1 cellular context compared by ENCODE assay signal in the genomic region with DNA sequence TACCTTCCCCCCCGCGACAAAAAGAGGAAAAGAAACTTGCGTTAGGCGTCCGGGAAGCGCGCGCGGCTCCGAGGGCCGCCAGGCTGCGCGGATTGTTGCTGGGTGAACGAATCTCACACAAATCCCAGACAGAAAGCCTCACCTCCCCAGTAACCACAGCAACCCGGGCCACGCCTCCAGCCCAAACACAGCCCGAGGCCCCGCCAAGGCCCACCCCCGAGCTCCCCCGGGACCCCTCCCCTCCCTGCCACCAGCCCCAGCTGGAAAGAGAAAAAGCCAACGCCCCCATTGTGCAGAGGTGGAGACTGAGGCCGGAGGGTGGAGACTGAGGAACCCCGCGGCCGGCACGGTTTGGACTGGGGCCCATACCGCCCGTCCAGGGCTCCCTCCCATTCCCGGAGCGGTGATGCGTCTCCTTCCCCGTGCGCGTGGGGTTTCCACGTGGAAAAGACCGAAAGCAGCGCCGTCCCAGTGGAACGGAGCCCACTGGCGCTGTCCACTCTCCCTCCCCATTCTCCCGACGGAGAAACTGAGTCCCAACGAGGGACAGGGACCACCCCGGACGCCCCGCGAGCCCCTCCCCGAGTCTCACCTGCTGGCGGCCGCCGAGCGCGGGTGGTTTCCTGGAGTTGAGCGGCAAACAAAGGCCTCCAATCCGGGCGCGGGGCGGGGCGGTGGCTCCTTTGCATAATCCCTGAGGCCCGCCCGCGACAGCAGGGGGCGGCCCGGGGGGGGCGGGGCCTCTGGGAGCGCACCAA.
A peak's percentile ranks its signal among the peaks of the same experiment; 100 is the strongest.
TF ChIP-seq lines count a peak whose summit lies in the region.

No MANE protein-coding gene starts in this region.

TF ChIP-seq in WTC11, 78 proteins besides CTCF, POLR2A, EP300 and RAD21 (continued from another document and continues in another):
- TF ChIP-seq, protein P1, sequence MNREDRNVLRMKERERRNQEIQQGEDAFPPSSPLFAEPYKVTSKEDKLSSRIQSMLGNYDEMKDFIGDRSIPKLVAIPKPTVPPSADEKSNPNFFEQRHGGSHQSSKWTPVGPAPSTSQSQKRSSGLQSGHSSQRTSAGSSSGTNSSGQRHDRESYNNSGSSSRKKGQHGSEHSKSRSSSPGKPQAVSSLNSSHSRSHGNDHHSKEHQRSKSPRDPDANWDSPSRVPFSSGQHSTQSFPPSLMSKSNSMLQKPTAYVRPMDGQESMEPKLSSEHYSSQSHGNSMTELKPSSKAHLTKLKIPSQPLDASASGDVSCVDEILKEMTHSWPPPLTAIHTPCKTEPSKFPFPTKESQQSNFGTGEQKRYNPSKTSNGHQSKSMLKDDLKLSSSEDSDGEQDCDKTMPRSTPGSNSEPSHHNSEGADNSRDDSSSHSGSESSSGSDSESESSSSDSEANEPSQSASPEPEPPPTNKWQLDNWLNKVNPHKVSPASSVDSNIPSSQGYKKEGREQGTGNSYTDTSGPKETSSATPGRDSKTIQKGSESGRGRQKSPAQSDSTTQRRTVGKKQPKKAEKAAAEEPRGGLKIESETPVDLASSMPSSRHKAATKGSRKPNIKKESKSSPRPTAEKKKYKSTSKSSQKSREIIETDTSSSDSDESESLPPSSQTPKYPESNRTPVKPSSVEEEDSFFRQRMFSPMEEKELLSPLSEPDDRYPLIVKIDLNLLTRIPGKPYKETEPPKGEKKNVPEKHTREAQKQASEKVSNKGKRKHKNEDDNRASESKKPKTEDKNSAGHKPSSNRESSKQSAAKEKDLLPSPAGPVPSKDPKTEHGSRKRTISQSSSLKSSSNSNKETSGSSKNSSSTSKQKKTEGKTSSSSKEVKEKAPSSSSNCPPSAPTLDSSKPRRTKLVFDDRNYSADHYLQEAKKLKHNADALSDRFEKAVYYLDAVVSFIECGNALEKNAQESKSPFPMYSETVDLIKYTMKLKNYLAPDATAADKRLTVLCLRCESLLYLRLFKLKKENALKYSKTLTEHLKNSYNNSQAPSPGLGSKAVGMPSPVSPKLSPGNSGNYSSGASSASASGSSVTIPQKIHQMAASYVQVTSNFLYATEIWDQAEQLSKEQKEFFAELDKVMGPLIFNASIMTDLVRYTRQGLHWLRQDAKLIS (CRISPR knock-in tag; IDR thresholded peaks at IDR 0.05; ENCODE audit: borderline replicate concordance), result no peak
- TF ChIP-seq SMAD4 (CRISPR knock-in tag; IDR thresholded peaks at IDR 0.05) (no peak), RELA (CRISPR knock-in tag; IDR thresholded peaks at IDR 0.05; ENCODE audit: borderline replicate concordance) (no peak), FOXP1 (CRISPR knock-in tag; IDR thresholded peaks at IDR 0.05; ENCODE audit: borderline replicate concordance) (no peak; the same call in 1 of the 2 replicates), ZNF532 (CRISPR knock-in tag; IDR thresholded peaks at IDR 0.05; ENCODE audit: borderline replicate concordance) (no peak), ZNF138 (CRISPR knock-in tag; conservative IDR thresholded peaks at IDR 0.05) (no peak), ZBTB43 (CRISPR knock-in tag; IDR thresholded peaks at IDR 0.05) (no peak), ZMAT4 (CRISPR knock-in tag; IDR thresholded peaks at IDR 0.05) (no peak), USF1 (CRISPR knock-in tag; IDR thresholded peaks at IDR 0.05) (no peak), ESRRA (CRISPR knock-in tag; IDR thresholded peaks at IDR 0.05; ENCODE audit: borderline replicate concordance) (no peak), PRDM15 (CRISPR knock-in tag; IDR thresholded peaks at IDR 0.05) (no peak), HMGXB4 (CRISPR knock-in tag; IDR thresholded peaks at IDR 0.05) (peak; percentile 48; the same call in 1 of the 2 replicates), ZSCAN18 (CRISPR knock-in tag; IDR thresholded peaks at IDR 0.05) (no peak), ZNF219 (CRISPR knock-in tag; IDR thresholded peaks at IDR 0.05; ENCODE audit: borderline replicate concordance) (no peak), NR1H2 (CRISPR knock-in tag; IDR thresholded peaks at IDR 0.05) (no peak), ATF1 (CRISPR knock-in tag; IDR thresholded peaks at IDR 0.05) (no peak), ERG (CRISPR knock-in tag; IDR thresholded peaks at IDR 0.05) (peak; percentile 86; the same call in 1 of the 2 replicates), JUN (CRISPR knock-in tag; IDR thresholded peaks at IDR 0.05) (no peak), NFE2L1 (CRISPR knock-in tag; IDR thresholded peaks at IDR 0.05) (no peak), SOX15 (CRISPR knock-in tag; IDR thresholded peaks at IDR 0.05) (no peak)
- TF ChIP-seq, protein P2, sequence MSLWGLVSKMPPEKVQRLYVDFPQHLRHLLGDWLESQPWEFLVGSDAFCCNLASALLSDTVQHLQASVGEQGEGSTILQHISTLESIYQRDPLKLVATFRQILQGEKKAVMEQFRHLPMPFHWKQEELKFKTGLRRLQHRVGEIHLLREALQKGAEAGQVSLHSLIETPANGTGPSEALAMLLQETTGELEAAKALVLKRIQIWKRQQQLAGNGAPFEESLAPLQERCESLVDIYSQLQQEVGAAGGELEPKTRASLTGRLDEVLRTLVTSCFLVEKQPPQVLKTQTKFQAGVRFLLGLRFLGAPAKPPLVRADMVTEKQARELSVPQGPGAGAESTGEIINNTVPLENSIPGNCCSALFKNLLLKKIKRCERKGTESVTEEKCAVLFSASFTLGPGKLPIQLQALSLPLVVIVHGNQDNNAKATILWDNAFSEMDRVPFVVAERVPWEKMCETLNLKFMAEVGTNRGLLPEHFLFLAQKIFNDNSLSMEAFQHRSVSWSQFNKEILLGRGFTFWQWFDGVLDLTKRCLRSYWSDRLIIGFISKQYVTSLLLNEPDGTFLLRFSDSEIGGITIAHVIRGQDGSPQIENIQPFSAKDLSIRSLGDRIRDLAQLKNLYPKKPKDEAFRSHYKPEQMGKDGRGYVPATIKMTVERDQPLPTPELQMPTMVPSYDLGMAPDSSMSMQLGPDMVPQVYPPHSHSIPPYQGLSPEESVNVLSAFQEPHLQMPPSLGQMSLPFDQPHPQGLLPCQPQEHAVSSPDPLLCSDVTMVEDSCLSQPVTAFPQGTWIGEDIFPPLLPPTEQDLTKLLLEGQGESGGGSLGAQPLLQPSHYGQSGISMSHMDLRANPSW (CRISPR knock-in tag; conservative IDR thresholded peaks at IDR 0.05; ENCODE audit: low read depth), result no peak
- TF ChIP-seq, protein P3, sequence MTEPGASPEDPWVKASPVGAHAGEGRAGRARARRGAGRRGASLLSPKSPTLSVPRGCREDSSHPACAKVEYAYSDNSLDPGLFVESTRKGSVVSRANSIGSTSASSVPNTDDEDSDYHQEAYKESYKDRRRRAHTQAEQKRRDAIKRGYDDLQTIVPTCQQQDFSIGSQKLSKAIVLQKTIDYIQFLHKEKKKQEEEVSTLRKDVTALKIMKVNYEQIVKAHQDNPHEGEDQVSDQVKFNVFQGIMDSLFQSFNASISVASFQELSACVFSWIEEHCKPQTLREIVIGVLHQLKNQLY (CRISPR knock-in tag; IDR thresholded peaks at IDR 0.05), result no peak
